In genomic region chr11:131464024-131464423, GRCh38 we compare ENCODE assay signal across 24 cellular contexts.
"Had no signal": no experiment of that assay in that cellular context is flagged by ENCODE, and none has a peak within 500 bp of the region (broad histone marks: within the 10 kb centered on the region; RNA-seq: fewer than 3 reads in every experiment).

No MANE protein-coding gene starts in this region.

- ATAC-seq: activated CD4-positive, CD25-positive, alpha-beta regulatory T cell treated with anti-CD3 and anti-CD28 coated beads, Interleukin-2, amount 50 U/mL, for 24 hours; activated CD8-positive, alpha-beta memory T cell treated with anti-CD3 and anti-CD28 coated beads, Interleukin-2, amount 10 ng/mL, durations not matched to agents 7 days and 5 days; activated CD8-positive, alpha-beta T cell treated with anti-CD3 and anti-CD28 coated beads for 36 hours; mucosa of descending colon; sciatic nerve; stimulated activated memory B cell treated with anti-CD40 and anti-IgM and Interleukin-4, amounts not matched to agents 10 μg/mL and 1 μg/mL and 100 μg/mL, for 72 hours had no signal

- H3K9me3 Mint-ChIP-seq: activated CD4-positive, alpha-beta T cell treated with anti-CD3 and anti-CD28 coated beads, Interleukin-2, amount 10 ng/mL, durations not matched to agents 24 days and 14 days; activated CD8-positive, alpha-beta T cell treated with anti-CD3 and anti-CD28 coated beads for 36 hours; activated naive CD4-positive, alpha-beta T cell treated with anti-CD3 and anti-CD28 coated beads, Interleukin-2, amount 10 ng/mL, durations not matched to agents 7 days and 5 days; neural crest cell had no signal

- H3K4me3 ChIP-seq: cardiac muscle cell, mucosa of descending colon, stomach, suprapubic skin, tibial nerve, uterus had no signal

- H3K27me3 ChIP-seq: cardiac muscle cell, uterus had no signal

- H3K4me1 ChIP-seq: tibial nerve, uterus had no signal

- H3K36me3 ChIP-seq: cardiac muscle cell, stomach, suprapubic skin, tibial nerve, uterus had no signal

- H3K4me1 Mint-ChIP-seq: activated CD4-positive, alpha-beta T cell treated with anti-CD3 and anti-CD28 coated beads, Interleukin-2, amount 10 ng/mL, durations not matched to agents 24 days and 14 days; activated CD8-positive, alpha-beta memory T cell treated with anti-CD3 and anti-CD28 coated beads, Interleukin-2, amount 10 ng/mL, durations not matched to agents 7 days and 5 days; activated naive CD4-positive, alpha-beta T cell treated with anti-CD3 and anti-CD28 coated beads, Interleukin-2, amount 10 ng/mL, durations not matched to agents 7 days and 5 days; memory B cell; stimulated activated memory B cell treated with anti-CD40 and anti-IgM and Interleukin-4, amounts not matched to agents 10 μg/mL and 1 μg/mL and 100 μg/mL, for 72 hours had no signal

- H3K27ac Mint-ChIP-seq: activated CD4-positive, alpha-beta T cell treated with anti-CD3 and anti-CD28 coated beads, Interleukin-2, amount 10 ng/mL, durations not matched to agents 24 days and 14 days; activated CD8-positive, alpha-beta memory T cell treated with anti-CD3 and anti-CD28 coated beads, Interleukin-2, amount 10 ng/mL, durations not matched to agents 7 days and 5 days; activated CD8-positive, alpha-beta T cell treated with anti-CD3 and anti-CD28 coated beads for 36 hours; activated naive CD4-positive, alpha-beta T cell treated with anti-CD3 and anti-CD28 coated beads, Interleukin-2, amount 10 ng/mL, durations not matched to agents 7 days and 5 days; memory B cell; stimulated activated memory B cell treated with anti-CD40 and anti-IgM and Interleukin-4, amounts not matched to agents 10 μg/mL and 1 μg/mL and 100 μg/mL, for 72 hours had no signal

- DNase-seq: activated CD4-positive, alpha-beta T cell treated with anti-CD3 and anti-CD28 coated beads, Interleukin-2, amount 10 ng/mL, durations not matched to agents 24 days and 14 days; activated CD8-positive, alpha-beta memory T cell treated with anti-CD3 and anti-CD28 coated beads, Interleukin-2, amount 10 ng/mL, durations not matched to agents 7 days and 5 days; activated CD8-positive, alpha-beta T cell treated with anti-CD3 and anti-CD28 coated beads for 36 hours; activated effector memory CD4-positive, alpha-beta T cell treated with anti-CD3 and anti-CD28 coated beads, Interleukin-2, amount 50 U/mL, for 16 hours; activated naive CD4-positive, alpha-beta T cell treated with anti-CD3 and anti-CD28 coated beads, Interleukin-2, amount 10 ng/mL, durations not matched to agents 7 days and 5 days; activated T-cell treated with anti-CD3 and anti-CD28 coated beads for 4 hours; effector CD4-positive, alpha-beta T cell; foreskin melanocyte; kidney glomerular epithelial cell; mucosa of descending colon; small intestine; stimulated activated CD4-positive, alpha-beta T cell treated with anti-CD3 and anti-CD28 coated beads, Interleukin-2, amount 100 ng/mL, for 24 hours; stomach; T-helper 2 cell; uterus had no signal

- H3K4me3 Mint-ChIP-seq: activated CD4-positive, alpha-beta T cell treated with anti-CD3 and anti-CD28 coated beads, Interleukin-2, amount 10 ng/mL, durations not matched to agents 24 days and 14 days; activated CD8-positive, alpha-beta memory T cell treated with anti-CD3 and anti-CD28 coated beads, Interleukin-2, amount 10 ng/mL, durations not matched to agents 7 days and 5 days; activated CD8-positive, alpha-beta T cell treated with anti-CD3 and anti-CD28 coated beads for 36 hours; activated naive CD4-positive, alpha-beta T cell treated with anti-CD3 and anti-CD28 coated beads, Interleukin-2, amount 10 ng/mL, durations not matched to agents 7 days and 5 days; memory B cell; neural crest cell; stimulated activated memory B cell treated with anti-CD40 and anti-IgM and Interleukin-4, amounts not matched to agents 10 μg/mL and 1 μg/mL and 100 μg/mL, for 72 hours had no signal

- H3K36me3 Mint-ChIP-seq: activated CD8-positive, alpha-beta memory T cell treated with anti-CD3 and anti-CD28 coated beads, Interleukin-2, amount 10 ng/mL, durations not matched to agents 7 days and 5 days; activated naive CD4-positive, alpha-beta T cell treated with anti-CD3 and anti-CD28 coated beads, Interleukin-2, amount 10 ng/mL, durations not matched to agents 7 days and 5 days; memory B cell; stimulated activated memory B cell treated with anti-CD40 and anti-IgM and Interleukin-4, amounts not matched to agents 10 μg/mL and 1 μg/mL and 100 μg/mL, for 72 hours had no signal

- H3K9me3 ChIP-seq: mucosa of descending colon, stomach, suprapubic skin, tibial nerve, uterus had no signal

- H3K27ac ChIP-seq: cardiac muscle cell, stomach, suprapubic skin, tibial nerve, uterus, VCaP had no signal
